ENCODE assay signal across 8 cellular contexts in genomic region chr12:107320031-107320928, GRCh38.
DNase-seq lines count a peak whose midpoint lies in the region; ATAC-seq and TF ChIP-seq lines count a peak whose summit lies in the region.

No MANE protein-coding gene starts in this region.

- H3K27ac Mint-ChIP-seq in CD14-positive monocyte (peak overlapping the region in 6 of 7 donors; percentile 44 to 90 (median 82)), endothelial cell (ENCODE audit: unreplicated experiment) (no peak overlapping the region), nephron progenitor cell (no peak overlapping the region)
- H3K27ac Mint-ChIP-seq in activated CD8-positive, alpha-beta memory T cell treated with anti-CD3 and anti-CD28 coated beads, Interleukin-2, amount 10 ng/mL, durations not matched to agents 7 days and 5 days = peak overlapping the region; percentile 89

- no peaks in the 10 kb centered on the region for H3K9me3 ChIP-seq in stomach

- H3K27me3 Mint-ChIP-seq in CD14-positive monocyte (ENCODE audit: low read depth in 3 of 3) (peaks cover 28 to 40% (median 29%) of the 10 kb centered on the region in 3 donors), endothelial cell (ENCODE audit: unreplicated experiment) (peaks cover 19% of the 10 kb centered on the region), nephron progenitor cell (ENCODE audit: low read depth, poor library complexity) (peaks cover 85% of the 10 kb centered on the region)
- peaks cover 45% of the 10 kb centered on the region for H3K27me3 Mint-ChIP-seq in activated CD8-positive, alpha-beta memory T cell treated with anti-CD3 and anti-CD28 coated beads, Interleukin-2, amount 10 ng/mL, durations not matched to agents 7 days and 5 days

- DNase-seq in CD14-positive monocyte (ENCODE audit: low spot score) = peak; percentile 63
- DNase-seq in NCI-H128 (lab: John Stamatoyannopoulos, UW; ENCODE audit: unreplicated experiment) = peak; percentile 71
- DNase-seq in activated CD8-positive, alpha-beta memory T cell treated with anti-CD3 and anti-CD28 coated beads, Interleukin-2, amount 10 ng/mL, durations not matched to agents 7 days and 5 days = peak; percentile 87
- peak; percentile 48 for DNase-seq in endothelial cell (ENCODE audit: low spot score)
- peak; percentile 71 for DNase-seq in nephron progenitor cell
- DNase-seq in stomach = no peak
- DNase-seq in NCI-H524 treated with DMSO at 0.1 percent for 48 hours (lab: John Stamatoyannopoulos, UW) = no peak

- peak overlapping the region; percentile 40 to 59 (median 50) for H3K4me3 ChIP-seq in stomach

- no peak for TF ChIP-seq CTCF in CD14-positive monocyte (IDR thresholded peaks at IDR 0.05)
- no peak for TF ChIP-seq CTCF in endothelial cell (IDR thresholded peaks at IDR 0.05; ENCODE audit: unreplicated experiment)
- TF ChIP-seq CTCF in nephron progenitor cell (IDR thresholded peaks at IDR 0.05) = no peak
- TF ChIP-seq CTCF in stomach (IDR thresholded peaks at IDR 0.05) = no peak

- H3K36me3 Mint-ChIP-seq in CD14-positive monocyte (peaks cover 0 to 5% of the 10 kb centered on the region in 2 donors), endothelial cell (ENCODE audit: low read depth, unreplicated experiment) (peaks cover 3% of the 10 kb centered on the region), nephron progenitor cell (ENCODE audit: low read depth) (no peaks in the 10 kb centered on the region)
- H3K36me3 Mint-ChIP-seq in activated CD8-positive, alpha-beta memory T cell treated with anti-CD3 and anti-CD28 coated beads, Interleukin-2, amount 10 ng/mL, durations not matched to agents 7 days and 5 days = no peaks in the 10 kb centered on the region

- H3K4me1 Mint-ChIP-seq in CD14-positive monocyte = peaks cover 54% of the 10 kb centered on the region
- peaks cover 42% of the 10 kb centered on the region for H3K4me1 Mint-ChIP-seq in activated CD8-positive, alpha-beta memory T cell treated with anti-CD3 and anti-CD28 coated beads, Interleukin-2, amount 10 ng/mL, durations not matched to agents 7 days and 5 days
- H3K4me1 Mint-ChIP-seq in endothelial cell (ENCODE audit: unreplicated experiment) = peaks cover 20% of the 10 kb centered on the region
- peaks cover 23% of the 10 kb centered on the region for H3K4me1 Mint-ChIP-seq in nephron progenitor cell

- 1 to 3% (median 1%) methylated on average over 25 to 49 of the region's 49 CpGs for WGBS in stomach, 5 donors

- peaks cover 0 to 89% (median 47%) of the 10 kb centered on the region in 3 donors for H3K27me3 ChIP-seq in stomach

- no peaks in the 10 kb centered on the region for H3K36me3 ChIP-seq in stomach

- intact Hi-C loops in CD14-positive monocyte (cut with micrococcal nuclease) (no loop called here), stomach (cut with DNase I; ENCODE audit: low total_unique reads) (no loop called here)

- peak; percentile 59 for ATAC-seq in activated CD8-positive, alpha-beta memory T cell treated with anti-CD3 and anti-CD28 coated beads, Interleukin-2, amount 10 ng/mL, durations not matched to agents 7 days and 5 days
- ATAC-seq in HG03439 (IDR thresholded peaks at IDR 0.05; ENCODE audit: unreplicated experiment) = no peak

- no peak overlapping the region for H3K27ac ChIP-seq in stomach

- H3K4me1 ChIP-seq in stomach = peaks cover 34 to 43% (median 39%) of the 10 kb centered on the region in 4 donors

- H3K4me3 Mint-ChIP-seq in CD14-positive monocyte (peak overlapping the region; percentile 89 to 99), endothelial cell (ENCODE audit: unreplicated experiment) (peak overlapping the region; percentile 88), nephron progenitor cell (peak overlapping the region; percentile 91)
- H3K4me3 Mint-ChIP-seq in activated CD8-positive, alpha-beta memory T cell treated with anti-CD3 and anti-CD28 coated beads, Interleukin-2, amount 10 ng/mL, durations not matched to agents 7 days and 5 days = peak overlapping the region; percentile 79

- H3K9me3 Mint-ChIP-seq in CD14-positive monocyte (peaks cover 0 to 6% (median 0%) of the 10 kb centered on the region in 7 donors), endothelial cell (ENCODE audit: unreplicated experiment) (no peaks in the 10 kb centered on the region), nephron progenitor cell (no peaks in the 10 kb centered on the region)
- no peaks in the 10 kb centered on the region for H3K9me3 Mint-ChIP-seq in activated CD8-positive, alpha-beta memory T cell treated with anti-CD3 and anti-CD28 coated beads, Interleukin-2, amount 10 ng/mL, durations not matched to agents 7 days and 5 days (ENCODE audit: low read depth)

- no peak for TF ChIP-seq EP300 in stomach (IDR thresholded peaks at IDR 0.05)

- CTCF ChIA-PET in activated CD8-positive, alpha-beta memory T cell treated with anti-CD3 and anti-CD28 coated beads, Interleukin-2, amount 10 ng/mL, durations not matched to agents 7 days and 5 days (lab: Charles Lee) = interaction anchor here (0.6 to 8.2 kb wide), 16 partner anchors 8 to 287 kb away, joined by 3 to 104 read pairs (median 6); no protein-coding TSS in a partner anchor

- TF ChIP-seq POLR2A in stomach (IDR thresholded peaks at IDR 0.05) = no peak

Comparison
In these comparisons a context has a peak if more than half of its experiments do, and no peak if none do; other contexts are left out.
1. DNase-seq: peak in CD14-positive monocyte (single experiment), NCI-H128 (single experiment), activated CD8-positive, alpha-beta memory T cell treated with anti-CD3 and anti-CD28 coated beads, Interleukin-2, amount 10 ng/mL, durations not matched to agents 7 days and 5 days (single experiment), endothelial cell (single experiment) and nephron progenitor cell (single experiment); none in stomach (single experiment) and NCI-H524 treated with DMSO at 0.1 percent for 48 hours (single experiment).
2. H3K27ac Mint-ChIP-seq: peak in CD14-positive monocyte (6 of 7) and activated CD8-positive, alpha-beta memory T cell treated with anti-CD3 and anti-CD28 coated beads, Interleukin-2, amount 10 ng/mL, durations not matched to agents 7 days and 5 days (single experiment); none in endothelial cell (single experiment) and nephron progenitor cell (single experiment).
3. Peak in every context shown above with its lines, with median percentiles within 50 percentile points of each other: H3K4me3 Mint-ChIP-seq.